ENCODE assay signal across 20 cellular contexts in the genomic region with DNA sequence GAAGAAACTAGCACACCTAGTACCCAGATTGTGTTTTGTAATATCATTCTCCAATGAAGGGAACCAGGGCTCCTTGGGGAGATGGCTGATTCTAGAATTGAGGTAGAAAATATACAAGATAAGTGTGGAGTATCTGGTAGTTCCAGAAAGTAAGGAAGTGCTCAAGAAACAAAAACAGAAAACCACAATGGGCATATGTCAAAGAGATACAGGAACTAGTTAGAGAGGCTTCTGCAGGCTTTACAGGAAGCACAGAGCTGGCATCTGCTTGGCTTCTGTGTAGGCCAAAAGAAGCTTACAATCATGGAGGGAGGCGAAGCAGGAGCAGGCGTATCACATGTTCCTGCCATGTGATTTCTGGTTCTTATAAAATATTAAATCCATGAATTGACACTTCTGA.
"Had no signal": no experiment of that assay in that cellular context is flagged by ENCODE, and none has a peak within 500 bp of the region (broad histone marks: within the 10 kb centered on the region; RNA-seq: fewer than 3 reads in every experiment).

No MANE protein-coding gene starts in this region.

- DNase-seq: activated CD4-positive, alpha-beta T cell treated with anti-CD3 and anti-CD28 coated beads, Interleukin-2, amount 10 ng/mL, durations not matched to agents 7 days and 5 days; activated CD8-positive, alpha-beta memory T cell treated with anti-CD3 and anti-CD28 coated beads, Interleukin-2, amount 10 ng/mL, durations not matched to agents 7 days and 5 days; activated CD8-positive, alpha-beta T cell treated with anti-CD3 and anti-CD28 coated beads for 36 hours; activated effector memory CD4-positive, alpha-beta T cell treated with anti-CD3 and anti-CD28 coated beads, Interleukin-2, amount 50 U/mL, for 16 hours; activated naive CD4-positive, alpha-beta T cell treated with anti-CD3 and anti-CD28 coated beads, Interleukin-2, amount 10 ng/mL, durations not matched to agents 7 days and 5 days; activated T-cell treated with anti-CD3 and anti-CD28 coated beads for 4 hours; amygdala; colonic mucosa; dorsolateral prefrontal cortex; esophagus squamous epithelium; gastrocnemius medialis; hypothalamus; left ventricle myocardium superior; mammary epithelial cell; naive thymus-derived CD8-positive, alpha-beta T cell; posterior cingulate gyrus; right lobe of liver; stimulated activated CD4-positive, alpha-beta T cell treated with anti-CD3 and anti-CD28 coated beads, Interleukin-2, amount 100 ng/mL, for 24 hours; stimulated activated naive CD8-positive, alpha-beta T cell treated with anti-CD3 and anti-CD28 coated beads, Interleukin-15, amount 100 ng/mL, for 72 hours; tibial artery had no signal
